ENCODE assay signal across 1 cellular context in genomic region chr2:151792589-151792988, GRCh38.
A peak's percentile ranks its signal among the peaks of the same experiment; 100 is the strongest.
TF ChIP-seq lines count a peak whose summit lies in the region.

No MANE protein-coding gene starts in this region.

TF ChIP-seq in K562, 482 proteins besides CTCF, POLR2A, EP300 and RAD21:
- 0 out of 2 replicates have a peak, but pooled peaks have one; percentile 1 for TF ChIP-seq ZNF175 (CRISPR knock-in tag; IDR thresholded peaks at IDR 0.05; ENCODE audit: low read depth)
- TF ChIP-seq ZNF398 (CRISPR knock-in tag; IDR thresholded peaks at IDR 0.05), result no peak
- TF ChIP-seq, protein P1, sequence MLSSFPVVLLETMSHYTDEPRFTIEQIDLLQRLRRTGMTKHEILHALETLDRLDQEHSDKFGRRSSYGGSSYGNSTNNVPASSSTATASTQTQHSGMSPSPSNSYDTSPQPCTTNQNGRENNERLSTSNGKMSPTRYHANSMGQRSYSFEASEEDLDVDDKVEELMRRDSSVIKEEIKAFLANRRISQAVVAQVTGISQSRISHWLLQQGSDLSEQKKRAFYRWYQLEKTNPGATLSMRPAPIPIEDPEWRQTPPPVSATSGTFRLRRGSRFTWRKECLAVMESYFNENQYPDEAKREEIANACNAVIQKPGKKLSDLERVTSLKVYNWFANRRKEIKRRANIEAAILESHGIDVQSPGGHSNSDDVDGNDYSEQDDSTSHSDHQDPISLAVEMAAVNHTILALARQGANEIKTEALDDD (IDR thresholded peaks at IDR 0.05), result 0 out of 2 replicates have a peak, but pooled peaks have one; percentile 35
- TF ChIP-seq, protein P2, sequence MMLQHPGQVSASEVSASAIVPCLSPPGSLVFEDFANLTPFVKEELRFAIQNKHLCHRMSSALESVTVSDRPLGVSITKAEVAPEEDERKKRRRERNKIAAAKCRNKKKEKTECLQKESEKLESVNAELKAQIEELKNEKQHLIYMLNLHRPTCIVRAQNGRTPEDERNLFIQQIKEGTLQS (IDR thresholded peaks at IDR 0.05), result no peak
- TF ChIP-seq, protein P2 (CRISPR knock-in tag; conservative IDR thresholded peaks at IDR 0.05), result no peak
